ENCODE assay signal across 8 cellular contexts in the genomic region with DNA sequence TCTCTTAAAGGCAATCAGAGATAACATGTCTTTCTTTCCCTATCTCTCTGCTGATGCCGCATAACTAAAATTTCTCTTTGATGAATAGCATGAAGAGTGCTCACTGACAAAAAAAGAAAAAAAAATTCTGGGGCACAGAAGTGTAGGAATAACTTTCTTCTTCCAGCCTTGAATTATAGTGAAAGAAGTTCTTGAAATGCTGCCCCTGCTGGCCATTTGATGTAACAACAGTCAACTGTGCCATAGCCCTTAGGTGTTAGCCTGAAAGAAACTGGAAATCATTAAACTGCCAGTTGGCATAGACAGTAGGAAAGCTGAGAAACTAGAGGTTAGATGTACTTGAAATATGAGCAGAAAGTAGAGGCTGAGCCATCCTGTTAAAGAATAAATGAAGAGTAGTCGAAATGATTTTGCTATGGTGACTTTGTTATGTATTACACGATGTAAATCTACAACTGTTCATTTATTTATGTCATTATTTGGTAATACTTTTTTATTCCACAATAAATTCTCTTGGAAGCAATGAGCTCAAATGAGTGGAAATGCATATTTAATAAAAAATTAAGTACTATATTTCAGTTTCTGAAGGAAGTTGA. TPM values are rescaled to one million over a fixed set of nuclear protein-coding genes. Genes with fewer than 3 reads are reported as not detected.
A peak's percentile ranks its signal among the peaks of the same experiment; 100 is the strongest.
DNase-seq lines count a peak whose midpoint lies in the region; ATAC-seq, FAIRE-seq and TF ChIP-seq lines count a peak whose summit lies in the region.

No MANE protein-coding gene starts in this region.

- dilution Hi-C loops in endothelial cell of umbilical vein (cut with MboI; ENCODE audit: extremely low pct_ligation_motif_present, low sequenced_read_pairs): no loop called here

- no peaks in the 10 kb centered on the region for H3K4me1 Mint-ChIP-seq in nephron

- peak; percentile 72 for FAIRE-seq in endothelial cell of umbilical vein (lab: Jason Lieb, UNC)

- H3K9me3 Mint-ChIP-seq in nephron: peaks cover 13% of the 10 kb centered on the region

- peaks cover 0 to 2% of the 10 kb centered on the region in 2 experiments for H3K27me3 ChIP-seq in endothelial cell of umbilical vein (ENCODE audit: control insufficient read depth in 2 of 2, insufficient read depth in 2 of 2, low read length in 2 of 2)

- H3K36me3 ChIP-seq in endothelial cell of umbilical vein (ENCODE audit: control insufficient read depth in 2 of 2, extremely low read depth in 1 of 2, insufficient read depth in 2 of 2, low read length in 2 of 2): no peaks in the 10 kb centered on the region

- H4K20me1 ChIP-seq in endothelial cell of umbilical vein (replicated peaks; ENCODE audit: control insufficient read depth, extremely low read depth, insufficient read depth, low read length): no peaks in the 10 kb centered on the region

- H3K4me1 ChIP-seq in endothelial cell of umbilical vein (ENCODE audit: control insufficient read depth, extremely low read depth, insufficient read depth, low read length): no peaks in the 10 kb centered on the region

- no peak overlapping the region for H3K4me3 Mint-ChIP-seq in nephron

- H2AFZ ChIP-seq in endothelial cell of umbilical vein (ENCODE audit: low read depth, low read length): no peak overlapping the region

- peak; percentile 29 for DNase-seq in NCI-H748 (lab: John Stamatoyannopoulos, UW; ENCODE audit: unreplicated experiment)
- DNase-seq in NCI-H748 treated with DMSO at 0.1 percent for 48 hours (lab: John Stamatoyannopoulos, UW): no peak
- DNase-seq in T-helper 9 cell: peak; percentile 14
- DNase-seq in endothelial cell of umbilical vein (ENCODE audit: low read depth, low spot score): peak; percentile 71
- no peak for DNase-seq in NCI-H1436 treated with DMSO at 0.1 percent for 48 hours (lab: John Stamatoyannopoulos, UW)

- ATAC-seq in HG02759 (IDR thresholded peaks at IDR 0.05; ENCODE audit: unreplicated experiment) (peak; percentile 53), GM19463 (IDR thresholded peaks at IDR 0.05; ENCODE audit: unreplicated experiment) (no peak)

- H3K4me2 ChIP-seq in endothelial cell of umbilical vein (ENCODE audit: insufficient read depth, low read length): no peak overlapping the region

- intact Hi-C loops in endothelial cell of umbilical vein (cut with micrococcal nuclease): loop anchor here (1.0 to 5.0 kb wide), 2 partner anchors 47 to 322 kb away; a partner anchor contains a TSS

- H3K27ac ChIP-seq in endothelial cell of umbilical vein (ENCODE audit: insufficient read depth, low read depth, low read length): no peak overlapping the region

- no peaks in the 10 kb centered on the region for H3K27me3 Mint-ChIP-seq in nephron (ENCODE audit: low read depth)

- BruUV-seq in endothelial cell of umbilical vein (replicated peaks; lab: Mats Ljungman, UMichigan): no TSS peak

- no peaks in the 10 kb centered on the region for H3K36me3 Mint-ChIP-seq in nephron (ENCODE audit: low read depth)

- POLR2A ChIA-PET in endothelial cell of umbilical vein (lab: Charles Lee): no interaction called here

- H3K27ac Mint-ChIP-seq in nephron: no peak overlapping the region

- no peaks in the 10 kb centered on the region for H3K9me3 ChIP-seq in endothelial cell of umbilical vein (replicated peaks; ENCODE audit: control insufficient read depth, insufficient read depth, low read length)

- CTCF ChIA-PET in endothelial cell of umbilical vein (lab: Charles Lee): interaction anchor here (0.6 to 2.7 kb wide), 10 partner anchors 8 to 120 kb away, joined by 3 to 7 read pairs (median 4); a partner anchor contains a TSS

- TF ChIP-seq POLR2A in endothelial cell of umbilical vein (IDR thresholded peaks at IDR 0.05; ENCODE audit: low read depth, low read length): no peak

- H3K79me2 ChIP-seq in endothelial cell of umbilical vein (ENCODE audit: control insufficient read depth, insufficient read depth, low read length): no peaks in the 10 kb centered on the region

- no peak overlapping the region for H3K9ac ChIP-seq in endothelial cell of umbilical vein (replicated peaks; ENCODE audit: extremely low read depth, insufficient read depth, low read length)

- no peaks in the 10 kb centered on the region for H3K9me1 ChIP-seq in endothelial cell of umbilical vein (replicated peaks; ENCODE audit: control insufficient read depth, extremely low read depth, insufficient read depth, low read length)

- TF ChIP-seq CTCF in endothelial cell of umbilical vein (IDR thresholded peaks at IDR 0.05; ENCODE audit: extremely low read depth in 1 of 2, insufficient read depth in 1 of 2, low read depth in 1 of 2, low read length in 2 of 2): peak; percentile 71 to 74
- peak; percentile 74 to 87 (median 79) for TF ChIP-seq CTCF in nephron (IDR thresholded peaks at IDR 0.05; ENCODE audit: unreplicated experiment in 3 of 3)

- H3K4me3 ChIP-seq in endothelial cell of umbilical vein (replicated peaks in 1 of 3; ENCODE audit: insufficient read depth in 1 of 3, low read depth in 1 of 3, low read length in 3 of 3): no peak overlapping the region

TF ChIP-seq in endothelial cell of umbilical vein, 7 proteins besides CTCF, POLR2A, EP300 and RAD21:
- TF ChIP-seq GATA2 (IDR thresholded peaks at IDR 0.05; ENCODE audit: insufficient read depth, insufficient read length, low read depth, low read length) (no peak), JUN (IDR thresholded peaks at IDR 0.05; ENCODE audit: borderline replicate concordance, insufficient read depth, insufficient read length, low read depth) (no peak), POLR2AphosphoS5 (IDR thresholded peaks at IDR 0.05; ENCODE audit: insufficient read depth, low read depth, low read length) (no peak), MYC (IDR thresholded peaks at IDR 0.05; ENCODE audit: low read depth, low read length) (no peak), FOS (IDR thresholded peaks at IDR 0.05; ENCODE audit: borderline replicate concordance, insufficient read depth, low read length) (no peak), EZH2 (IDR thresholded peaks at IDR 0.05; ENCODE audit: borderline replicate concordance, low read depth, low read length, severe bottlenecking) (no peak)
- TF ChIP-seq, protein P1, sequence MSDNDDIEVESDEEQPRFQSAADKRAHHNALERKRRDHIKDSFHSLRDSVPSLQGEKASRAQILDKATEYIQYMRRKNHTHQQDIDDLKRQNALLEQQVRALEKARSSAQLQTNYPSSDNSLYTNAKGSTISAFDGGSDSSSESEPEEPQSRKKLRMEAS (IDR thresholded peaks at IDR 0.05; ENCODE audit: insufficient read depth, insufficient read length): no peak
TF ChIP-seq in endothelial cell of umbilical vein: peak in this region for 0.

RNA-seq across cellular contexts. Expression of a gene that starts 48.3 kb away (rescaled TPM):
- total RNA-seq in endothelial cell of umbilical vein: 75.8 and 81.8 TPM in 2 replicates
- 55.4 and 56.3 TPM in 2 replicates for polyA plus RNA-seq in endothelial cell of umbilical vein
- 60.9 and 66.3 TPM in 2 replicates for polyA plus RNA-seq in endothelial cell of umbilical vein (2011; cell fraction: cytosol; rRNA removed)
- polyA plus RNA-seq in endothelial cell of umbilical vein (2011; cell fraction: nucleus; rRNA removed): 43.5 and 49.1 TPM in 2 replicates
- polyA plus RNA-seq in endothelial cell of umbilical vein (2012): 77.1 and 85.9 TPM in 2 replicates
- 53.5 and 54.7 TPM in 2 replicates for polyA minus RNA-seq in endothelial cell of umbilical vein
- not detected for polyA minus RNA-seq in endothelial cell of umbilical vein (2011; cell fraction: cytosol; rRNA and poly(A)+ RNA removed)
- polyA minus RNA-seq in endothelial cell of umbilical vein (2011; cell fraction: nucleus; rRNA and poly(A)+ RNA removed): 23.6 and 26.6 TPM in 2 replicates

Comparison
In these comparisons a context has a peak if more than half of its experiments do, and no peak if none do; other contexts are left out.
1. DNase-seq: peak in NCI-H748 (single experiment), T-helper 9 cell (single experiment) and endothelial cell of umbilical vein (single experiment); none in NCI-H748 treated with DMSO at 0.1 percent for 48 hours (single experiment) and NCI-H1436 treated with DMSO at 0.1 percent for 48 hours (single experiment).